Comparison of ENCODE assay signal across 1 cellular context in genomic region chr11:60743058-60743457, GRCh38.
TF ChIP-seq lines count a peak whose summit lies in the region.

No MANE protein-coding gene starts in this region.

TF ChIP-seq in HCT116, 20 proteins besides CTCF, POLR2A, EP300 and RAD21:
- no peak for TF ChIP-seq JUND (IDR thresholded peaks at IDR 0.05)
- no peak for TF ChIP-seq FOSL1 (IDR thresholded peaks at IDR 0.05; ENCODE audit: low read depth)
- no peak for TF ChIP-seq CEBPB (IDR thresholded peaks at IDR 0.05; ENCODE audit: low read depth)
- no peak for TF ChIP-seq EGR1 (IDR thresholded peaks at IDR 0.05; ENCODE audit: low read depth)
- TF ChIP-seq EZH2 (IDR thresholded peaks at IDR 0.05) = no peak
